Comparison of ENCODE assay signal across 20 cellular contexts in the genomic region with DNA sequence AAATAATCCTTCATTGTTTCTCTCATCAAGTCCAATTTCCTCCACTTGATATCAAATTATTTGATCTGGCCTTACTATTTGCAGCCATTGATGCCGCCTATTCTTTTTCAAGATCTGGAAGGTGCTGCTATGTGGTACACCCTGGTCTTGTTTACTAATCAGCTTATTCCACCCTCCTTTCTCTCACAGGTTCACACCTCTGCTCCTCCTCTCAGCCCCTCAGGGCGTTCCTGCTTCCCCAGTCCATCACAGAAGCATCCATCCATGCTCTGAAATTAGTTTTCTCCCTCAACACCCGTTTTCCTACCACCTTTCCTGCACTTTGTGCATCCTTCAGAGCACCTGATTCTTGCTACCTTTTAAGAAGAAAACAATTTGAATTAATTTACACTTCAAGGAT.
DNase-seq lines count a peak whose midpoint lies in the region; TF ChIP-seq lines count a peak whose summit lies in the region.
"Had no signal": no experiment of that assay in that cellular context is flagged by ENCODE, and none has a peak within 500 bp of the region (broad histone marks: within the 10 kb centered on the region; RNA-seq: fewer than 3 reads in every experiment).

No MANE protein-coding gene starts in this region.

- no peaks in the 10 kb centered on the region for H3K79me2 ChIP-seq in neural progenitor cell (ENCODE audit: low read depth)

- CTCF ChIA-PET in A673 (lab: Charles Lee) = no interaction called here

- H3K4me1 Mint-ChIP-seq in neural progenitor cell = peaks cover 3% of the 10 kb centered on the region
- H3K4me1 Mint-ChIP-seq: CD4-positive, CD25-positive, alpha-beta regulatory T cell; CD8-positive, alpha-beta memory T cell had no signal

- no peak overlapping the region for H3K9ac ChIP-seq in neural progenitor cell
- H3K9ac ChIP-seq: GM23248 had no signal

- H3K36me3 Mint-ChIP-seq in neural progenitor cell = no peaks in the 10 kb centered on the region
- H3K36me3 Mint-ChIP-seq: CD4-positive, CD25-positive, alpha-beta regulatory T cell; CD8-positive, alpha-beta memory T cell had no signal

- DNase-seq in NCI-H2171 treated with DMSO at 0.1 percent for 48 hours (lab: John Stamatoyannopoulos, UW) (peak; percentile 24), NCI-H2171 (lab: John Stamatoyannopoulos, UW) (no peak), ELF-1 (ENCODE audit: low read depth, low spot score) (peak; percentile 53), NCI-H69 (lab: John Stamatoyannopoulos, UW) (peak; percentile 71), neural progenitor cell (ENCODE audit: low spot score) (peak; percentile 7), A673 (ENCODE audit: low spot score) (no peak)
- no peak for DNase-seq in effector memory CD4-positive, alpha-beta T cell
- DNase-seq: ACHN; BE2C; C1 segment of cervical spinal cord; CD4-positive, CD25-positive, alpha-beta regulatory T cell; CD8-positive, alpha-beta memory T cell; COR-L47; DMS 273 treated with DMSO at 0.1 percent for 48 hours; DMS53; DND-41; EL; GM23248 had no signal

- H3K27me3 ChIP-seq in neural progenitor cell = no peaks in the 10 kb centered on the region
- H3K27me3 ChIP-seq in effector memory CD4-positive, alpha-beta T cell (replicated peaks; ENCODE audit: control insufficient read depth, insufficient read depth, low read length, poor library complexity, severe bottlenecking) = no peaks in the 10 kb centered on the region
- H3K27me3 ChIP-seq in A673 (replicated peaks; ENCODE audit: insufficient read depth, low read depth, low read length, poor library complexity) = no peaks in the 10 kb centered on the region
- H3K27me3 ChIP-seq: BE2C had no signal

- no peak overlapping the region for H3K27ac ChIP-seq in neural progenitor cell
- no peak overlapping the region for H3K27ac ChIP-seq in effector memory CD4-positive, alpha-beta T cell (ENCODE audit: insufficient read depth, low read length, poor library complexity, severe bottlenecking)
- H3K27ac ChIP-seq in A673 (ENCODE audit: low read depth, low read length, poor library complexity, severe bottlenecking) = no peak overlapping the region
- H3K27ac ChIP-seq: GM23248, HL-60 had no signal

- H3K4me2 ChIP-seq in neural progenitor cell = no peak overlapping the region

- no peaks in the 10 kb centered on the region for H3K9me3 Mint-ChIP-seq in neural progenitor cell

- no peaks in the 10 kb centered on the region for H3K4me1 ChIP-seq in neural progenitor cell
- H3K4me1 ChIP-seq in effector memory CD4-positive, alpha-beta T cell (ENCODE audit: control insufficient read depth, insufficient read depth, low read length, poor library complexity, severe bottlenecking) = no peaks in the 10 kb centered on the region
- no peaks in the 10 kb centered on the region for H3K4me1 ChIP-seq in A673 (ENCODE audit: insufficient read depth, low read length, poor library complexity, severe bottlenecking)
- H3K4me1 ChIP-seq: BE2C had no signal

- POLR2A ChIA-PET in A673 (lab: Charles Lee; ENCODE audit: low non-redundant PET) = no interaction called here

- H4K20me1 ChIP-seq in neural progenitor cell (ENCODE audit: low read depth) = no peaks in the 10 kb centered on the region

- peaks cover 7% of the 10 kb centered on the region for H3F3A ChIP-seq in neural progenitor cell (ENCODE audit: low read depth)

- no peaks in the 10 kb centered on the region for H3K27me3 Mint-ChIP-seq in neural progenitor cell (ENCODE audit: insufficient read depth, low read depth)
- H3K27me3 Mint-ChIP-seq: CD4-positive, CD25-positive, alpha-beta regulatory T cell; CD8-positive, alpha-beta memory T cell had no signal

- H3K4me3 Mint-ChIP-seq in neural progenitor cell = no peak overlapping the region
- H3K4me3 Mint-ChIP-seq: CD4-positive, CD25-positive, alpha-beta regulatory T cell; CD8-positive, alpha-beta memory T cell had no signal

- H3K36me3 ChIP-seq in neural progenitor cell = no peaks in the 10 kb centered on the region
- H3K36me3 ChIP-seq in effector memory CD4-positive, alpha-beta T cell (ENCODE audit: control insufficient read depth, insufficient read depth, low read length) = no peaks in the 10 kb centered on the region
- no peaks in the 10 kb centered on the region for H3K36me3 ChIP-seq in A673 (ENCODE audit: insufficient read depth, low read length, poor library complexity, severe bottlenecking)
- H3K36me3 ChIP-seq: BE2C, HAP-1 had no signal

- TF ChIP-seq CTCF in neural progenitor cell (IDR thresholded peaks at IDR 0.05) = no peak
- TF ChIP-seq CTCF in A673 (conservative IDR thresholded peaks at IDR 0.05; ENCODE audit: low read depth, low read length) = no peak

- intact Hi-C loops in A673 (cut with micrococcal nuclease; ENCODE audit: unreplicated experiment) = no loop called here

- no peak overlapping the region for H3K27ac Mint-ChIP-seq in neural progenitor cell
- H3K27ac Mint-ChIP-seq: CD4-positive, CD25-positive, alpha-beta regulatory T cell; CD8-positive, alpha-beta memory T cell had no signal

- no peak overlapping the region for H2AFZ ChIP-seq in neural progenitor cell (replicated peaks)
- H2AFZ ChIP-seq: GM23248 had no signal

- no TSS peak for BruUV-seq in A673 (replicated peaks; lab: Mats Ljungman, UMichigan)

- H3K9me3 ChIP-seq in neural progenitor cell (ENCODE audit: low read depth) (no peaks in the 10 kb centered on the region), A673 (ENCODE audit: low read depth, low read length, poor library complexity, severe bottlenecking) (no peaks in the 10 kb centered on the region)
- no peaks in the 10 kb centered on the region for H3K9me3 ChIP-seq in effector memory CD4-positive, alpha-beta T cell (ENCODE audit: control insufficient read depth, low read length)
- H3K9me3 ChIP-seq: BE2C, HAP-1 had no signal

- H3K4me3 ChIP-seq in neural progenitor cell (no peak overlapping the region), A673 (ENCODE audit: low read depth, low read length, poor library complexity, severe bottlenecking) (no peak overlapping the region)
- H3K4me3 ChIP-seq in effector memory CD4-positive, alpha-beta T cell (ENCODE audit: insufficient read depth, low read depth, low read length, poor library complexity, severe bottlenecking) = no peak overlapping the region
- H3K4me3 ChIP-seq: GM23248, HAP-1 had no signal

Comparison
In these comparisons a context has a peak if more than half of its experiments do, and no peak if none do; other contexts are left out.
1. DNase-seq: peak in NCI-H2171 treated with DMSO at 0.1 percent for 48 hours (single experiment), ELF-1 (single experiment), NCI-H69 (single experiment) and neural progenitor cell (single experiment); none in NCI-H2171 (single experiment), effector memory CD4-positive, alpha-beta T cell (0 of 3) and A673 (single experiment).